14 cellular contexts compared by ENCODE assay signal in genomic region chr11:73795925-73796632, GRCh38. TPM values are rescaled to one million over a fixed set of nuclear protein-coding genes. Genes with fewer than 3 reads are reported as not detected.
DNase-seq lines count a peak whose midpoint lies in the region; ATAC-seq, FAIRE-seq and TF ChIP-seq lines count a peak whose summit lies in the region.
"Had no signal": no experiment of that assay in that cellular context is flagged by ENCODE, and none has a peak within 500 bp of the region (broad histone marks: within the 10 kb centered on the region; RNA-seq: fewer than 3 reads in every experiment).

No MANE protein-coding gene starts in this region.

- CTCF ChIA-PET in A549 (lab: Yijun Ruan, JAX) (interaction anchor here (0.6 to 2.2 kb wide), 3 partner anchors 27 to 135 kb away, joined by 3 to 9 read pairs (median 3); no protein-coding TSS in a partner anchor), HEK293 (lab: Yijun Ruan, JAX) (no interaction called here)
- CTCF ChIA-PET in activated CD4-positive, alpha-beta T cell treated with anti-CD3 and anti-CD28 coated beads, Interleukin-2, amount 10 ng/mL, durations not matched to agents 7 days and 5 days (lab: Charles Lee) = no interaction called here

- no peaks in the 10 kb centered on the region for H3K9me3 Mint-ChIP-seq in activated CD4-positive, alpha-beta T cell treated with anti-CD3 and anti-CD28 coated beads, Interleukin-2, amount 10 ng/mL, durations not matched to agents 7 days and 5 days
- H3K9me3 Mint-ChIP-seq: activated T-helper 1 cell treated with anti-CD3 and anti-CD28 coated beads, Interleukin-12 subunit alpha, Interleukin-12 subunit beta, Interleukin-2, Interleukin-4 antibody, amounts not matched to agents 30 ng/mL and 10 ng/mL and 1 ng/mL, durations not matched to agents 14 hours and 24 hours and 36 hours; brain had no signal

- H3K4me3 ChIP-seq in A549 (no peak overlapping the region), HEK293 (ENCODE audit: low read depth, low read length) (no peak overlapping the region), dorsolateral prefrontal cortex (peak overlapping the region in 10 of 59 donors; percentile 3 to 44 (median 14)), lower lobe of right lung (no peak overlapping the region), mucosa of descending colon (no peak overlapping the region)
- H3K4me3 ChIP-seq: Peyer's patch, vagina had no signal

- no peak for FAIRE-seq in A549 (lab: Jason Lieb, UNC)

- no peaks in the 10 kb centered on the region for H3K4me1 Mint-ChIP-seq in activated CD4-positive, alpha-beta T cell treated with anti-CD3 and anti-CD28 coated beads, Interleukin-2, amount 10 ng/mL, durations not matched to agents 7 days and 5 days
- H3K4me1 Mint-ChIP-seq: brain had no signal

- no peak overlapping the region for H3K27ac Mint-ChIP-seq in activated CD4-positive, alpha-beta T cell treated with anti-CD3 and anti-CD28 coated beads, Interleukin-2, amount 10 ng/mL, durations not matched to agents 7 days and 5 days
- H3K27ac Mint-ChIP-seq: activated T-helper 1 cell treated with anti-CD3 and anti-CD28 coated beads, Interleukin-12 subunit alpha, Interleukin-12 subunit beta, Interleukin-2, Interleukin-4 antibody, amounts not matched to agents 30 ng/mL and 10 ng/mL and 1 ng/mL, durations not matched to agents 14 hours and 24 hours and 36 hours had no signal

- ATAC-seq in A549 (peak; percentile 39 to 91; a peak in 3 of 6 replicates), lower lobe of right lung (peak; percentile 19 to 33), GM18520 (IDR thresholded peaks at IDR 0.05; ENCODE audit: unreplicated experiment) (no peak), GM19035 (IDR thresholded peaks at IDR 0.05; ENCODE audit: unreplicated experiment) (no peak), mucosa of descending colon (no peak)

- no peak overlapping the region for H3K27ac ChIP-seq in A549
- no peak overlapping the region for H3K27ac ChIP-seq in HEK293 (ENCODE audit: extremely low read depth, low read depth, low read length)
- H3K27ac ChIP-seq in dorsolateral prefrontal cortex = peak overlapping the region; percentile 49 to 99 (median 93)
- no peak overlapping the region for H3K27ac ChIP-seq in lower lobe of right lung
- H3K27ac ChIP-seq: Peyer's patch, vagina had no signal

- no peak for TF ChIP-seq RAD21 in A549 (conservative IDR thresholded peaks at IDR 0.05 in 1 of 2, IDR thresholded peaks at IDR 0.05 in 1 of 2)

- no peaks in the 10 kb centered on the region for H3K27me3 Mint-ChIP-seq in activated CD4-positive, alpha-beta T cell treated with anti-CD3 and anti-CD28 coated beads, Interleukin-2, amount 10 ng/mL, durations not matched to agents 7 days and 5 days
- H3K27me3 Mint-ChIP-seq: brain had no signal

- H3K4me1 ChIP-seq in A549 (no peaks in the 10 kb centered on the region), HEK293 (ENCODE audit: control insufficient read depth, insufficient read depth, low read length) (no peaks in the 10 kb centered on the region), lower lobe of right lung (peaks cover 4% of the 10 kb centered on the region), mucosa of descending colon (ENCODE audit: low read depth) (no peaks in the 10 kb centered on the region)
- H3K4me1 ChIP-seq: Peyer's patch, vagina had no signal

- H3K9me3 ChIP-seq in A549 (no peaks in the 10 kb centered on the region), HEK293 (ENCODE audit: control insufficient read depth, insufficient read depth, low read depth, low read length) (no peaks in the 10 kb centered on the region), lower lobe of right lung (no peaks in the 10 kb centered on the region), mucosa of descending colon (no peaks in the 10 kb centered on the region)
- H3K9me3 ChIP-seq: Peyer's patch, vagina had no signal

- no peaks in the 10 kb centered on the region for H3K27me3 ChIP-seq in dorsolateral prefrontal cortex
- H3K27me3 ChIP-seq in lower lobe of right lung (ENCODE audit: low read depth) = no peaks in the 10 kb centered on the region
- H3K27me3 ChIP-seq: Peyer's patch, vagina had no signal

- H3K36me3 Mint-ChIP-seq in activated CD4-positive, alpha-beta T cell treated with anti-CD3 and anti-CD28 coated beads, Interleukin-2, amount 10 ng/mL, durations not matched to agents 7 days and 5 days (ENCODE audit: low read depth) = peaks cover 3% of the 10 kb centered on the region

- intact Hi-C loops in dorsolateral prefrontal cortex (cut with DNase I) (loop anchor here in 1 of 2 donors (2.0 kb wide), 1 partner anchor 61 kb away; no protein-coding TSS in a partner anchor), lower lobe of right lung (cut with DNase I) (no loop called here), mucosa of descending colon (cut with DNase I, micrococcal nuclease) (no loop called here)

- TF ChIP-seq EP300 in A549 (IDR thresholded peaks at IDR 0.05) = no peak

- POLR2A ChIA-PET in A549 (lab: Yijun Ruan, JAX) = no interaction called here
- POLR2A ChIA-PET in HEK293 (lab: Yijun Ruan, JAX) = no interaction called here
- POLR2A ChIA-PET in activated CD4-positive, alpha-beta T cell treated with anti-CD3 and anti-CD28 coated beads, Interleukin-2, amount 10 ng/mL, durations not matched to agents 7 days and 5 days (lab: Charles Lee) = no interaction called here

- no peak overlapping the region for H3K4me2 ChIP-seq in A549

- H3K4me3 Mint-ChIP-seq in activated CD4-positive, alpha-beta T cell treated with anti-CD3 and anti-CD28 coated beads, Interleukin-2, amount 10 ng/mL, durations not matched to agents 7 days and 5 days = no peak overlapping the region
- H3K4me3 Mint-ChIP-seq: activated T-helper 1 cell treated with anti-CD3 and anti-CD28 coated beads, Interleukin-12 subunit alpha, Interleukin-12 subunit beta, Interleukin-2, Interleukin-4 antibody, amounts not matched to agents 30 ng/mL and 10 ng/mL and 1 ng/mL, durations not matched to agents 14 hours and 24 hours and 36 hours; brain had no signal

- TF ChIP-seq POLR2A in A549 (IDR thresholded peaks at IDR 0.05; ENCODE audit: low read length) = no peak

- peaks cover 0 to 11% of the 10 kb centered on the region in 2 experiments; a peak in 1 of 3 replicates for H3K36me3 ChIP-seq in HEK293 (ENCODE audit: control insufficient read depth in 2 of 2, insufficient read depth in 1 of 2, low read length in 2 of 2)
- peaks cover 15% of the 10 kb centered on the region for H3K36me3 ChIP-seq in lower lobe of right lung
- H3K36me3 ChIP-seq in mucosa of descending colon (ENCODE audit: low read depth) = no peaks in the 10 kb centered on the region
- H3K36me3 ChIP-seq: vagina had no signal

- WGBS in A549 (ENCODE audit: missing lambda C conversion rate) = 89% methylated on average over 16 of the region's 19 CpGs

- TF ChIP-seq CTCF in A549 (IDR thresholded peaks at IDR 0.05) = no peak
- TF ChIP-seq CTCF in HEK293 (tag by site-specific recombination; IDR thresholded peaks at IDR 0.05) = no peak
- peak in 5 of 56 donors; percentile 8 to 36 (median 22) for TF ChIP-seq CTCF in dorsolateral prefrontal cortex (IDR thresholded peaks at IDR 0.05 in 54 of 56, conservative IDR thresholded peaks at IDR 0.05 in 2 of 56; ENCODE audit: low read depth in 1 of 56, partially characterized antibody in 56 of 56)
- TF ChIP-seq CTCF in lower lobe of right lung (IDR thresholded peaks at IDR 0.05) = no peak
- no peak for TF ChIP-seq CTCF in mucosa of descending colon (IDR thresholded peaks at IDR 0.05)

- peak in 1 of 2 experiments; percentile 28 for DNase-seq in A549 (ENCODE audit: low read depth in 1 of 2, low spot score in 1 of 2)
- peak; percentile 72 to 90 (median 84) for DNase-seq in dorsolateral prefrontal cortex
- no peak for DNase-seq in lower lobe of right lung
- no peak for DNase-seq in activated CD4-positive, alpha-beta T cell treated with anti-CD3 and anti-CD28 coated beads, Interleukin-2, amount 10 ng/mL, durations not matched to agents 7 days and 5 days
- DNase-seq in mucosa of descending colon = no peak
- DNase-seq: activated CD4-positive, alpha-beta T cell treated with anti-CD3 and anti-CD28 coated beads for 48 hours; NCI-H226; Peyer's patch had no signal

TF ChIP-seq in A549, 52 proteins besides CTCF, POLR2A, EP300 and RAD21 (continues in another document):
- no peak for TF ChIP-seq GATA3 (IDR thresholded peaks at IDR 0.05; ENCODE audit: borderline replicate concordance)
- no peak for TF ChIP-seq RCOR1 (IDR thresholded peaks at IDR 0.05; ENCODE audit: low read depth, low read length)

RNA-seq across cellular contexts. Expression of gene MRPL48, which starts 8.4 kb away (rescaled TPM):
- polyA plus RNA-seq in A549 (2011; rRNA removed) (103 and 104 TPM in 2 replicates), A549 (2017; fragmentation: RNase III; extraction: RNeasy Plus Mini Kit Qiagen cat#74134 plus additional on column Dnase treatment) (55.5 to 60.0 TPM (median 57.2 TPM) in 3 replicates)
- 37.4 and 43.6 TPM in 2 replicates for polyA plus RNA-seq in A549 (2012; cell fraction: cytosol; rRNA removed)
- polyA plus RNA-seq in A549 (2012; cell fraction: nucleus; rRNA removed) = 12.2 and 12.7 TPM in 2 replicates
- polyA minus RNA-seq in A549 (2011; rRNA and poly(A)+ RNA removed) = 13.4 and 17.9 TPM in 2 replicates
- total RNA-seq in dorsolateral prefrontal cortex (10 to 100 TPM; 24.2 to 72.9 (median 43.4) TPM), lower lobe of right lung (26.5 TPM), mucosa of descending colon (10 to 100 TPM; 31.5 to 41.2 (median 39.7) TPM)
- total RNA-seq in activated CD4-positive, alpha-beta T cell treated with anti-CD3 and anti-CD28 coated beads, Interleukin-2, amount 10 ng/mL, durations not matched to agents 7 days and 5 days = 10 to 100 TPM; 50.5 to 50.9 TPM

RNA-seq across cellular contexts. Expression of gene RAB6A, which starts 35.2 kb away (rescaled TPM):
- polyA plus RNA-seq in A549 (2011; rRNA removed) (95.3 and 141 TPM in 2 replicates), A549 (2017; fragmentation: RNase III; extraction: RNeasy Plus Mini Kit Qiagen cat#74134 plus additional on column Dnase treatment) (75.0 to 86.1 TPM (median 75.7 TPM) in 3 replicates)
- polyA plus RNA-seq in A549 (2012; cell fraction: cytosol; rRNA removed) = 25.5 and 42.7 TPM in 2 replicates
- polyA plus RNA-seq in A549 (2012; cell fraction: nucleus; rRNA removed) = 34.3 and 42.9 TPM in 2 replicates
- polyA minus RNA-seq in A549 (2011; rRNA and poly(A)+ RNA removed) = 62.6 and 69.4 TPM in 2 replicates
- total RNA-seq in dorsolateral prefrontal cortex (100 to 1,000 TPM; 200 to 371 (median 290) TPM), lower lobe of right lung (128 TPM), mucosa of descending colon (100 to 1,000 TPM; 138 to 140 (median 139) TPM)
- 10 to 100 TPM; 82.1 to 83.8 TPM for total RNA-seq in activated CD4-positive, alpha-beta T cell treated with anti-CD3 and anti-CD28 coated beads, Interleukin-2, amount 10 ng/mL, durations not matched to agents 7 days and 5 days

Comparison
In these comparisons a context has a peak if more than half of its experiments do, and no peak if none do; other contexts are left out.
1. ATAC-seq: peak in A549 (2 of 2) and lower lobe of right lung (2 of 2); none in GM18520 (single experiment), GM19035 (single experiment) and mucosa of descending colon (single experiment).
2. DNase-seq: peak in dorsolateral prefrontal cortex (10 of 10); none in lower lobe of right lung (single experiment), activated CD4-positive, alpha-beta T cell treated with anti-CD3 and anti-CD28 coated beads, Interleukin-2, amount 10 ng/mL, durations not matched to agents 7 days and 5 days (single experiment) and mucosa of descending colon (0 of 3).
3. H3K27ac ChIP-seq: peak in dorsolateral prefrontal cortex (59 of 59); none in A549 (0 of 2), HEK293 (single experiment) and lower lobe of right lung (single experiment).